Comparison of ENCODE assay signal across 26 cellular contexts in the genomic region with DNA sequence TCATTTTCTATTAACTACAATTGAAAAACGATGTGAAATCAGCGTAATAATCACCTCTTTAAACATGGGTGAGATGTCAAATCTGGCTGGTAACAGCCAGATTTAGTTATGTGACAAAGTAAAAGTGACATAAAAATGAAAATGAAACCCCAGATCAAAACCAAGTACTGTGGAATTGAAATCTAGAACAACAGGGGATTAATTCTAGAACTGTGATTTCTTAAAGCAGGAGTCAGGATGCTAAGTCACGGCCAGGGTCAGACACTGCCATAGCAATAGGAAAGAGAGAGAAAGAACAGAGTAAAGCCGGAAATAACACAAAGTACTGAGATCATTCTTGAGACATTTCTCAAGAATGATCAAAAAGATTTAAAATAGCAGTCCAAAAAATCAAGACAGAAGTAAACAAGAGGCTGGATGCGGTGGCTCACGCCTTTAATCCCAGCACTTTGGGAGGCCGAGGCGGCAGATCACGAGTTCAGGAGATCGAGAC.
"Had no signal": no experiment of that assay in that cellular context is flagged by ENCODE, and none has a peak within 500 bp of the region (broad histone marks: within the 10 kb centered on the region; RNA-seq: fewer than 3 reads in every experiment).

No MANE protein-coding gene starts in this region.

- H3K27ac ChIP-seq: hepatocyte, left lung, lower lobe of right lung, neural progenitor cell, neutrophil, parathyroid adenoma, psoas muscle, right atrium auricular region, right lobe of liver, suprapubic skin, thoracic aorta, tibial artery, uterus had no signal

- H3K4me3 ChIP-seq: hepatocyte, left lung, lower lobe of right lung, neural progenitor cell, psoas muscle, right atrium auricular region, right lobe of liver, suprapubic skin, thoracic aorta, tibial artery, uterus had no signal

- H3K9ac ChIP-seq: neural progenitor cell, parathyroid adenoma had no signal

- ATAC-seq: left colon; left lung; lower lobe of right lung; naive thymus-derived CD8-positive, alpha-beta T cell; psoas muscle; right lobe of liver; stimulated activated effector memory CD8-positive, alpha-beta T cell treated with anti-CD3 and anti-CD28 coated beads, Interleukin-12 subunit alpha, Interleukin-12 subunit beta, amount 100 ng/mL, for 72 hours had no signal

- H2AFZ ChIP-seq: hepatocyte, neural progenitor cell, parathyroid adenoma had no signal

- H3K4me1 ChIP-seq: left lung, lower lobe of right lung, neural progenitor cell, parathyroid adenoma, psoas muscle, right atrium auricular region, right lobe of liver, suprapubic skin, tibial artery, uterus had no signal

- H3K27me3 ChIP-seq: hepatocyte, left lung, neural progenitor cell, neutrophil, right atrium auricular region, right lobe of liver, suprapubic skin, tibial artery, uterus had no signal

- H3K9me3 ChIP-seq: lower lobe of right lung, neutrophil, psoas muscle, right atrium auricular region, suprapubic skin, thoracic aorta, uterus had no signal

- H3K79me2 ChIP-seq: hepatocyte, parathyroid adenoma had no signal

- H3K4me2 ChIP-seq: hepatocyte, neural progenitor cell had no signal

- H3K36me3 ChIP-seq: left lung, lower lobe of right lung, neural progenitor cell, neutrophil, right atrium auricular region, right lobe of liver, suprapubic skin, thoracic aorta, tibial artery, uterus had no signal

- DNase-seq: islet precursor cell; left colon; left lung; lower lobe of right lung; mammary epithelial cell; mesenchymal stem cell; naive thymus-derived CD8-positive, alpha-beta T cell; occipital lobe; psoas muscle; right lobe of liver; stimulated activated CD4-positive, alpha-beta T cell treated with anti-CD3 and anti-CD28 coated beads, Interleukin-12 subunit alpha, Interleukin-12 subunit beta, amount 100 ng/mL, for 4 hours; stimulated activated CD4-positive, alpha-beta T cell treated with anti-CD3 and anti-CD28 coated beads, Interleukin-15, amount 100 ng/mL, for 24 hours; stimulated activated CD4-positive, alpha-beta T cell treated with anti-CD3 and anti-CD28 coated beads, Interleukin-2, amount 100 ng/mL, for 24 hours; stimulated activated CD4-positive, alpha-beta T cell treated with anti-CD3 and anti-CD28 coated beads, Interleukin-4, amount 100 ng/mL, for 24 hours; stimulated activated naive CD4-positive, alpha-beta T cell; tibial artery; trophoblast cell; uterus had no signal
